ENCODE assay signal across 30 cellular contexts in the genomic region with DNA sequence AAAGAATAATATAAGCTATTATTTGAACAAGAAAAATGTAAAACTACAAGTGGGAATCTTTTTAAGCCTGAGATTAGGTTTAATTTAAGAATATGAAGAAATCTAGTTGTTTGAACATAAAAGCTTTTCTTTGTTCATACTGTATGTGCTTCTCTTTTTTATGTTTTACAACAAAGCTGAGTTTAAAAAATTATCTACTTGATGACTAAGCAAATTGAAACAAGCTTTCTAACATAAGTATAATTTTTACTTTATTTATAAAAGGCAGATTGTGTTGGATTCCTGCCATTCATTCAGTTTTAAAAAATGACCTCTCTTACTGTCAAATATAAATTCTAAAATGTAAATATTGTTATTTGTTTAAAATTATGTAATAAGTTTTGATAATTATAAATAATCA.
"Had no signal": no experiment of that assay in that cellular context is flagged by ENCODE, and none has a peak within 500 bp of the region (broad histone marks: within the 10 kb centered on the region; RNA-seq: fewer than 3 reads in every experiment).

No MANE protein-coding gene starts in this region.

- H3K27me3 ChIP-seq: ascending aorta, breast epithelium, cardiac muscle cell, esophagus muscularis mucosa, foreskin keratinocyte, gastroesophageal sphincter, heart right ventricle had no signal

- ATAC-seq: activated CD4-positive, alpha-beta T cell treated with anti-CD3 and anti-CD28 coated beads for 36 hours; activated CD8-positive, alpha-beta memory T cell treated with anti-CD3 and anti-CD28 coated beads, Interleukin-2, amount 10 ng/mL, durations not matched to agents 7 days and 5 days; activated CD8-positive, alpha-beta T cell treated with anti-CD3 and anti-CD28 coated beads, Interleukin-2, amount 10 ng/mL, durations not matched to agents 7 days and 5 days; activated naive CD4-positive, alpha-beta T cell treated with anti-CD3 and anti-CD28 coated beads, Interleukin-2, amount 50 U/mL, for 72 hours; effector memory CD8-positive, alpha-beta T cell; foreskin keratinocyte; gastroesophageal sphincter; heart right ventricle had no signal

- H3K27ac ChIP-seq: ascending aorta, breast epithelium, cardiac muscle cell, esophagus muscularis mucosa, foreskin keratinocyte, gastroesophageal sphincter, heart right ventricle had no signal

- H3K9me3 ChIP-seq: ascending aorta, breast epithelium, esophagus muscularis mucosa, gastroesophageal sphincter, heart right ventricle had no signal

- H3K4me3 ChIP-seq: ascending aorta, breast epithelium, cardiac muscle cell, esophagus muscularis mucosa, gastroesophageal sphincter, heart right ventricle had no signal

- H3K36me3 ChIP-seq: ascending aorta, breast epithelium, cardiac muscle cell, esophagus muscularis mucosa, gastroesophageal sphincter, heart right ventricle had no signal

- DNase-seq: activated CD4-positive, alpha-beta memory T cell treated with anti-CD3 and anti-CD28 coated beads for 36 hours; activated CD4-positive, alpha-beta T cell treated with anti-CD3 and anti-CD28 coated beads for 36 hours; activated CD4-positive, alpha-beta T cell treated with anti-CD3 and anti-CD28 coated beads, Interleukin-2, amount 10 ng/mL, durations not matched to agents 24 days and 14 days; activated CD4-positive, CD25-positive, alpha-beta regulatory T cell; activated CD4-positive, CD25-positive, alpha-beta regulatory T cell treated with anti-CD3 and anti-CD28 coated beads, Interleukin-2, amount 50 U/mL, for 72 hours; activated CD8-positive, alpha-beta memory T cell treated with anti-CD3 and anti-CD28 coated beads, Interleukin-2, amount 10 ng/mL, durations not matched to agents 7 days and 5 days; activated CD8-positive, alpha-beta memory T cell treated with anti-CD3 and anti-CD28 coated beads, Interleukin-2, amount 50 U/mL, for 4 hours; activated CD8-positive, alpha-beta T cell treated with anti-CD3 and anti-CD28 coated beads, Interleukin-2, amount 10 ng/mL, durations not matched to agents 7 days and 5 days; activated gamma-delta T cell; activated naive CD4-positive, alpha-beta T cell; activated naive CD4-positive, alpha-beta T cell treated with anti-CD3 and anti-CD28 coated beads, Interleukin-2, amount 10 ng/mL, durations not matched to agents 7 days and 5 days; activated naive CD8-positive, alpha-beta T cell treated with anti-CD3 and anti-CD28 coated beads, Interleukin-2, amount 10 ng/mL, durations not matched to agents 7 days and 5 days; activated T-cell treated with anti-CD3 and anti-CD28 coated beads, Interleukin-2, amount 50 U/mL, for 1 hour; activated T-cell treated with anti-CD3 and anti-CD28 coated beads, Interleukin-2, amount 50 U/mL, for 48 hours; central memory CD4-positive, alpha-beta T cell; cerebellar nuclear complex; cortex of kidney; dermis blood vessel endothelial cell; effector CD4-positive, alpha-beta T cell; effector memory CD8-positive, alpha-beta T cell; erythroblast; foreskin keratinocyte; heart right ventricle; T-helper 2 cell had no signal

- H3K4me1 ChIP-seq: ascending aorta, breast epithelium, esophagus muscularis mucosa, foreskin keratinocyte, gastroesophageal sphincter, heart right ventricle had no signal
